8 cellular contexts compared by ENCODE assay signal in the genomic region with DNA sequence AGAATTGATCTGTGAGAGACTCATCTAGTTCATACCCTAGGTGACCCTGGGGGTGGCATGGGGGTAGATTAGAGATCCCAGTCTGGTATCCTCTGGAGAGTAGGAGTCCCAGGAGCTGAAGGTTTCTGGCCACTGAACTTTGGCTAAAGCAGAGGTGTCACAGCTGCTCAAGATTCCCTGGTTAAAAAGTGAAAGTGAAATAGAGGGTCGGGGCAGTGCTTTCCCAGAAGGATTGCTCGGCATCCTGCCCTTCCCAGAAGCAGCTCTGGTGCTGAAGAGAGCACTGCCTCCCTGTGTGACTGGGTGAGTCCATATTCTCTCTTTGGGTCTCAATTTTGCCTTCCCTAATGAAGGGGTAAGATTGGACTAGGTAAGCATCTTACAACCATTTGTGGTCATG. TPM values are rescaled to one million over a fixed set of nuclear protein-coding genes. Genes with fewer than 3 reads are reported as not detected.
DNase-seq lines count a peak whose midpoint lies in the region; ATAC-seq, FAIRE-seq and TF ChIP-seq lines count a peak whose summit lies in the region.

No MANE protein-coding gene starts in this region.

- DNase-seq in CD4-positive, alpha-beta memory T cell, result no peak
- DNase-seq in fibroblast of peridontal ligament (ENCODE audit: extremely low read depth), result peak; percentile 70
- no peak for DNase-seq in G401 (ENCODE audit: low spot score)
- no peak for DNase-seq in germinal center (ENCODE audit: low spot score)
- DNase-seq in GM19239 (ENCODE audit: insufficient read length, low spot score), result no peak

- no peak overlapping the region for H2AFZ ChIP-seq in parathyroid adenoma

- peaks cover 28% of the 10 kb centered on the region for H3K36me3 ChIP-seq in CD4-positive, alpha-beta memory T cell (ENCODE audit: insufficient read depth, low read length)
- H3K36me3 ChIP-seq in parathyroid adenoma (ENCODE audit: control insufficient read depth, insufficient read depth, low read length), result no peaks in the 10 kb centered on the region

- H3K4me3 Mint-ChIP-seq in CD4-positive, alpha-beta memory T cell, result peak overlapping the region; percentile 85 to 98 (median 92)

- CTCF ChIA-PET in CD4-positive, alpha-beta memory T cell (lab: Charles Lee; ENCODE audit: partially characterized antibody), result interaction anchor here (1.2 to 3.7 kb wide), 6 partner anchors 15 to 92 kb away, joined by 3 to 19 read pairs (median 8); no protein-coding TSS in a partner anchor

- peak overlapping the region; percentile 83 to 98 (median 97) for H3K27ac Mint-ChIP-seq in CD4-positive, alpha-beta memory T cell

- FAIRE-seq in GM19239 (lab: Jason Lieb, UNC), result no peak

- no peak for TF ChIP-seq CTCF in parathyroid adenoma (IDR thresholded peaks at IDR 0.05)

- H3K27me3 ChIP-seq in CD4-positive, alpha-beta memory T cell (ENCODE audit: insufficient read depth, low read length), result no peaks in the 10 kb centered on the region
- no peaks in the 10 kb centered on the region for H3K27me3 ChIP-seq in parathyroid adenoma (ENCODE audit: control insufficient read depth, insufficient read depth, low read length)

- H3K27me3 Mint-ChIP-seq in CD4-positive, alpha-beta memory T cell, result no peaks in the 10 kb centered on the region

- POLR2A ChIA-PET in CD4-positive, alpha-beta memory T cell (lab: Charles Lee; ENCODE audit: partially characterized antibody), result interaction anchor here (1.0 to 4.4 kb wide), 7 partner anchors 10 to 114 kb away, joined by 3 to 23 read pairs (median 5); partner anchors contain the start of genes ANAPC15 and RNF121

- H3K9ac ChIP-seq in parathyroid adenoma, result no peak overlapping the region

- peak overlapping the region; percentile 65 for H3K27ac ChIP-seq in CD4-positive, alpha-beta memory T cell (ENCODE audit: low read depth, low read length)
- peak overlapping the region; percentile 47 for H3K27ac ChIP-seq in parathyroid adenoma

- H3K79me2 ChIP-seq in parathyroid adenoma, result no peaks in the 10 kb centered on the region

- peak; percentile 16 for ATAC-seq in SK-N-SH treated with all-trans-retinoic acid at 6 μM for 48 hours
- ATAC-seq in GM18517 (IDR thresholded peaks at IDR 0.05; ENCODE audit: unreplicated experiment), result no peak

- no peak overlapping the region for H3K4me2 ChIP-seq in parathyroid adenoma (ENCODE audit: low read length)

- H3K4me3 ChIP-seq in CD4-positive, alpha-beta memory T cell (ENCODE audit: low read length in 2 of 2), result peak overlapping the region; percentile 46 to 62
- H3K4me3 ChIP-seq in parathyroid adenoma (ENCODE audit: low read depth, low read length), result no peak overlapping the region

- peaks cover 23 to 47% of the 10 kb centered on the region in 2 donors for H3K36me3 Mint-ChIP-seq in CD4-positive, alpha-beta memory T cell

- intact Hi-C loops in CD4-positive, alpha-beta memory T cell (cut with micrococcal nuclease), result no loop called here

- H3K9me3 ChIP-seq in CD4-positive, alpha-beta memory T cell (ENCODE audit: control insufficient read depth in 1 of 2, low read length in 2 of 2), result no peaks in the 10 kb centered on the region
- no peaks in the 10 kb centered on the region for H3K9me3 ChIP-seq in parathyroid adenoma (ENCODE audit: control insufficient read depth, low read length)

- no peaks in the 10 kb centered on the region for H3K9me3 Mint-ChIP-seq in CD4-positive, alpha-beta memory T cell

- in situ Hi-C loops in G401 (cut with HindIII; ENCODE audit: low sequenced_read_pairs), result no loop called here

- peaks cover 26% of the 10 kb centered on the region for H3K4me1 ChIP-seq in CD4-positive, alpha-beta memory T cell (ENCODE audit: insufficient read depth, low read length)
- H3K4me1 ChIP-seq in parathyroid adenoma, result no peaks in the 10 kb centered on the region

- H3K4me1 Mint-ChIP-seq in CD4-positive, alpha-beta memory T cell, result peaks cover 19 to 40% (median 31%) of the 10 kb centered on the region in 4 donors

TF ChIP-seq in SK-N-SH treated with all-trans-retinoic acid at 6 μM for 48 hours, 23 proteins besides CTCF, POLR2A, EP300 and RAD21:
- TF ChIP-seq, protein P1, sequence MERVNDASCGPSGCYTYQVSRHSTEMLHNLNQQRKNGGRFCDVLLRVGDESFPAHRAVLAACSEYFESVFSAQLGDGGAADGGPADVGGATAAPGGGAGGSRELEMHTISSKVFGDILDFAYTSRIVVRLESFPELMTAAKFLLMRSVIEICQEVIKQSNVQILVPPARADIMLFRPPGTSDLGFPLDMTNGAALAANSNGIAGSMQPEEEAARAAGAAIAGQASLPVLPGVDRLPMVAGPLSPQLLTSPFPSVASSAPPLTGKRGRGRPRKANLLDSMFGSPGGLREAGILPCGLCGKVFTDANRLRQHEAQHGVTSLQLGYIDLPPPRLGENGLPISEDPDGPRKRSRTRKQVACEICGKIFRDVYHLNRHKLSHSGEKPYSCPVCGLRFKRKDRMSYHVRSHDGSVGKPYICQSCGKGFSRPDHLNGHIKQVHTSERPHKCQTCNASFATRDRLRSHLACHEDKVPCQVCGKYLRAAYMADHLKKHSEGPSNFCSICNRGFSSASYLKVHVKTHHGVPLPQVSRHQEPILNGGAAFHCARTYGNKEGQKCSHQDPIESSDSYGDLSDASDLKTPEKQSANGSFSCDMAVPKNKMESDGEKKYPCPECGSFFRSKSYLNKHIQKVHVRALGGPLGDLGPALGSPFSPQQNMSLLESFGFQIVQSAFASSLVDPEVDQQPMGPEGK (CRISPR knock-in tag; IDR thresholded peaks at IDR 0.05; ENCODE audit: borderline replicate concordance), result no peak
- TF ChIP-seq OSR1 (CRISPR knock-in tag; IDR thresholded peaks at IDR 0.05) (no peak), ZFP30 (CRISPR knock-in tag; IDR thresholded peaks at IDR 0.05) (no peak), ISL1 (CRISPR knock-in tag; IDR thresholded peaks at IDR 0.05) (no peak), BACH2 (CRISPR knock-in tag; IDR thresholded peaks at IDR 0.05; ENCODE audit: borderline replicate concordance) (no peak), ZC3H10 (CRISPR knock-in tag; IDR thresholded peaks at IDR 0.05) (no peak), ARNTL (CRISPR knock-in tag; IDR thresholded peaks at IDR 0.05; ENCODE audit: borderline replicate concordance, low read depth) (no peak), TSHZ2 (CRISPR knock-in tag; IDR thresholded peaks at IDR 0.05) (no peak), SNAI2 (CRISPR knock-in tag; IDR thresholded peaks at IDR 0.05) (no peak), ESRRG (CRISPR knock-in tag; IDR thresholded peaks at IDR 0.05) (no peak), GLIS3 (CRISPR knock-in tag; IDR thresholded peaks at IDR 0.05) (no peak)
- TF ChIP-seq, protein P2, sequence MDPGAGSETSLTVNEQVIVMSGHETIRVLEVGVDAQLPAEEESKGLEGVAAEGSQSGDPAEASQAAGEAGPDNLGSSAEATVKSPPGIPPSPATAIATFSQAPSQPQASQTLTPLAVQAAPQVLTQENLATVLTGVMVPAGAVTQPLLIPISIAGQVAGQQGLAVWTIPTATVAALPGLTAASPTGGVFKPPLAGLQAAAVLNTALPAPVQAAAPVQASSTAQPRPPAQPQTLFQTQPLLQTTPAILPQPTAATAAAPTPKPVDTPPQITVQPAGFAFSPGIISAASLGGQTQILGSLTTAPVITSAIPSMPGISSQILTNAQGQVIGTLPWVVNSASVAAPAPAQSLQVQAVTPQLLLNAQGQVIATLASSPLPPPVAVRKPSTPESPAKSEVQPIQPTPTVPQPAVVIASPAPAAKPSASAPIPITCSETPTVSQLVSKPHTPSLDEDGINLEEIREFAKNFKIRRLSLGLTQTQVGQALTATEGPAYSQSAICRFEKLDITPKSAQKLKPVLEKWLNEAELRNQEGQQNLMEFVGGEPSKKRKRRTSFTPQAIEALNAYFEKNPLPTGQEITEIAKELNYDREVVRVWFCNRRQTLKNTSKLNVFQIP (CRISPR knock-in tag; IDR thresholded peaks at IDR 0.05; ENCODE audit: borderline replicate concordance, low read depth), result no peak
- TF ChIP-seq, protein P3, sequence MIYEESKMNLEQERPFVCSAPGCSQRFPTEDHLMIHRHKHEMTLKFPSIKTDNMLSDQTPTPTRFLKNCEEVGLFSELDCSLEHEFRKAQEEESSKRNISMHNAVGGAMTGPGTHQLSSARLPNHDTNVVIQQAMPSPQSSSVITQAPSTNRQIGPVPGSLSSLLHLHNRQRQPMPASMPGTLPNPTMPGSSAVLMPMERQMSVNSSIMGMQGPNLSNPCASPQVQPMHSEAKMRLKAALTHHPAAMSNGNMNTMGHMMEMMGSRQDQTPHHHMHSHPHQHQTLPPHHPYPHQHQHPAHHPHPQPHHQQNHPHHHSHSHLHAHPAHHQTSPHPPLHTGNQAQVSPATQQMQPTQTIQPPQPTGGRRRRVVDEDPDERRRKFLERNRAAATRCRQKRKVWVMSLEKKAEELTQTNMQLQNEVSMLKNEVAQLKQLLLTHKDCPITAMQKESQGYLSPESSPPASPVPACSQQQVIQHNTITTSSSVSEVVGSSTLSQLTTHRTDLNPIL (CRISPR knock-in tag; IDR thresholded peaks at IDR 0.05; ENCODE audit: low read depth), result no peak
TF ChIP-seq in SK-N-SH treated with all-trans-retinoic acid at 6 μM for 48 hours: peak in this region for 0.

RNA-seq across cellular contexts. Expression of gene IL18BP, which starts 0.7 kb away (rescaled TPM):
- 10 to 100 TPM; 21.4 to 26.2 TPM for total RNA-seq in CD4-positive, alpha-beta memory T cell
- polyA plus RNA-seq in CD4-positive, alpha-beta memory T cell, result 10 to 100 TPM; 13.8 to 19.7 TPM
- 0.25 and 5.6 TPM in 2 replicates for total RNA-seq in G401 (2014; rRNA removed; shearing (Covaris generic))
